ENCODE assay signal across 23 cellular contexts in genomic region chr1:7302126-7302525, GRCh38.
"Had no signal": no experiment of that assay in that cellular context is flagged by ENCODE, and none has a peak within 500 bp of the region (broad histone marks: within the 10 kb centered on the region; RNA-seq: fewer than 3 reads in every experiment).

No MANE protein-coding gene starts in this region.

- H3K4me3 Mint-ChIP-seq: activated naive CD4-positive, alpha-beta T cell treated with anti-CD3 and anti-CD28 coated beads for 36 hours; activated T-cell treated with anti-CD3 and anti-CD28 coated beads, Interleukin-2, amount 50 U/mL, for 4 hours; naive B cell; stimulated activated naive CD8-positive, alpha-beta T cell treated with anti-CD3 and anti-CD28 coated beads, Interleukin-15, amount 100 ng/mL, for 72 hours; T-helper 1 cell treated with Interleukin-12 subunit alpha and Interleukin-12 subunit beta and Interleukin-4 antibody, amounts not matched to agents 30 μg/mL and 1 μg/mL, for 36 hours had no signal

- H3K4me1 Mint-ChIP-seq: naive B cell; stimulated activated naive CD8-positive, alpha-beta T cell treated with anti-CD3 and anti-CD28 coated beads, Interleukin-15, amount 100 ng/mL, for 72 hours had no signal

- H3K27ac Mint-ChIP-seq: activated naive CD4-positive, alpha-beta T cell treated with anti-CD3 and anti-CD28 coated beads for 36 hours; naive B cell; stimulated activated naive CD8-positive, alpha-beta T cell treated with anti-CD3 and anti-CD28 coated beads, Interleukin-15, amount 100 ng/mL, for 72 hours; T-helper 1 cell treated with Interleukin-12 subunit alpha and Interleukin-12 subunit beta and Interleukin-4 antibody, amounts not matched to agents 30 μg/mL and 1 μg/mL, for 36 hours had no signal

- FAIRE-seq: endometrium had no signal

- H3K36me3 Mint-ChIP-seq: naive B cell had no signal

- H3K9me3 Mint-ChIP-seq: stimulated activated naive CD8-positive, alpha-beta T cell treated with anti-CD3 and anti-CD28 coated beads, Interleukin-15, amount 100 ng/mL, for 72 hours; T-helper 1 cell treated with Interleukin-12 subunit alpha and Interleukin-12 subunit beta and Interleukin-4 antibody, amounts not matched to agents 30 μg/mL and 1 μg/mL, for 36 hours had no signal

- H3K27me3 ChIP-seq: dorsolateral prefrontal cortex, gastroesophageal sphincter, heart left ventricle, ovary, upper lobe of left lung had no signal

- H3K27ac ChIP-seq: dorsolateral prefrontal cortex, gastroesophageal sphincter, heart left ventricle, left ventricle myocardium inferior, ovary, psoas muscle, skin epidermis, upper lobe of left lung had no signal

- H3K4me3 ChIP-seq: dorsolateral prefrontal cortex, gastroesophageal sphincter, heart left ventricle, left ventricle myocardium inferior, mucosa of descending colon, ovary, psoas muscle, skin epidermis, upper lobe of left lung had no signal

- H3K4me1 ChIP-seq: upper lobe of left lung had no signal

- DNase-seq: activated CD4-positive, alpha-beta T cell treated with anti-CD3 and anti-CD28 coated beads, Interleukin-2, amount 50 U/mL, for 1 hour; activated CD8-positive, alpha-beta memory T cell treated with anti-CD3 and anti-CD28 coated beads, Interleukin-2, amount 50 U/mL, for 4 hours; activated naive CD4-positive, alpha-beta T cell treated with anti-CD3 and anti-CD28 coated beads for 36 hours; activated T-cell treated with anti-CD3 and anti-CD28 coated beads, Interleukin-2, amount 50 U/mL, for 4 hours; caudate nucleus; dorsolateral prefrontal cortex; erythroblast; heart left ventricle; kidney glomerular epithelial cell; left ventricle myocardium inferior; mucosa of descending colon; naive B cell; ovary; psoas muscle; right cardiac atrium; stimulated activated CD4-positive, alpha-beta T cell treated with anti-CD3 and anti-CD28 coated beads, Interleukin-15, amount 100 ng/mL, for 24 hours; stimulated activated CD4-positive, alpha-beta T cell treated with anti-CD3 and anti-CD28 coated beads, Interleukin-2, amount 100 ng/mL, for 48 hours; stimulated activated naive CD8-positive, alpha-beta T cell treated with anti-CD3 and anti-CD28 coated beads, Interleukin-15, amount 100 ng/mL, for 72 hours; upper lobe of left lung had no signal

- H3K9me3 ChIP-seq: ovary had no signal

- H3K36me3 ChIP-seq: gastroesophageal sphincter, heart left ventricle, left ventricle myocardium inferior, ovary, upper lobe of left lung had no signal
